In genomic region chr3:131381445-131382291, GRCh38 we compare ENCODE assay signal across 8 cellular contexts. TPM values are rescaled to one million over a fixed set of nuclear protein-coding genes. Genes with fewer than 3 reads are reported as not detected.
A peak's percentile ranks its signal among the peaks of the same experiment; 100 is the strongest.
DNase-seq lines count a peak whose midpoint lies in the region; ATAC-seq, FAIRE-seq and TF ChIP-seq lines count a peak whose summit lies in the region.

Gene NUDT16, plus strand, starts transcription at chr3:131381774. Its CDS starts 31 bp downstream, at chr3:131381805.

- H3K36me3 Mint-ChIP-seq in activated T-cell treated with anti-CD3 and anti-CD28 coated beads, Interleukin-2, amount 50 U/mL, for 24 hours (ENCODE audit: low read depth), result peaks cover 18% of the 10 kb centered on the region

- H3K27ac Mint-ChIP-seq in activated T-cell treated with anti-CD3 and anti-CD28 coated beads, Interleukin-2, amount 50 U/mL, for 24 hours, result peak within 1 kb of the TSS; percentile 93

- ATAC-seq in GM21515 (IDR thresholded peaks at IDR 0.05; ENCODE audit: unreplicated experiment), result peak; percentile 99
- ATAC-seq in PC-3, result peak; percentile 97
- peak; percentile 95 for ATAC-seq in mucosa of descending colon

- peak within 1 kb of the TSS; percentile 93 for H3K4me3 Mint-ChIP-seq in activated T-cell treated with anti-CD3 and anti-CD28 coated beads, Interleukin-2, amount 50 U/mL, for 24 hours

- H3K9ac ChIP-seq in HUES64 (ENCODE audit: low read depth, low read length) (peak within 1 kb of the TSS; percentile 76), PC-3 (ENCODE audit: low read length) (peak within 1 kb of the TSS; percentile 74)

- WGBS in HUES64, result 1% methylated on average over 73 of the region's 73 CpGs

- TF ChIP-seq CTCF in D721Med (IDR thresholded peaks at IDR 0.05; ENCODE audit: insufficient read depth, missing control alignments), result no peak
- no peak for TF ChIP-seq CTCF in PC-3 (conservative IDR thresholded peaks at IDR 0.05; ENCODE audit: low read depth, low read length)
- no peak for TF ChIP-seq CTCF in epithelial cell of proximal tubule (conservative IDR thresholded peaks at IDR 0.05; ENCODE audit: low read depth, low read length)
- no peak for TF ChIP-seq CTCF in mucosa of descending colon (IDR thresholded peaks at IDR 0.05)

- no peaks in the 10 kb centered on the region for H3F3A ChIP-seq in PC-3 (ENCODE audit: low read length, unreplicated experiment)

- H3K27me3 Mint-ChIP-seq in activated T-cell treated with anti-CD3 and anti-CD28 coated beads, Interleukin-2, amount 50 U/mL, for 24 hours, result no peaks in the 10 kb centered on the region

- CTCF ChIA-PET in PC-3 (lab: Charles Lee), result interaction anchor here (0.6 kb wide), 1 partner anchor 648 kb away, joined by 4 read pairs; no protein-coding TSS in a partner anchor

- H3K4me3 ChIP-seq in HUES64 (ENCODE audit: low read length) (peak within 1 kb of the TSS; percentile 92), PC-3 (ENCODE audit: low read length) (peak within 1 kb of the TSS; percentile 83), epithelial cell of proximal tubule (ENCODE audit: low read depth, low read length) (peak within 1 kb of the TSS; percentile 91), mucosa of descending colon (peak within 1 kb of the TSS; percentile 65)

- POLR2A ChIA-PET in PC-3 (lab: Charles Lee; ENCODE audit: unreplicated experiment), result interaction anchor here (0.6 to 1.0 kb wide), 5 partner anchors 28 to 844 kb away, joined by 3 to 5 read pairs (median 5); no protein-coding TSS in a partner anchor

- H3K27ac ChIP-seq in HUES64 (ENCODE audit: low read depth, low read length) (peak within 1 kb of the TSS; percentile 49; the same call in 1 of the 2 replicates), PC-3 (ENCODE audit: low read length) (no peak within 1 kb of the TSS)

- peak within 1 kb of the TSS; percentile 86 for H3K4me2 ChIP-seq in PC-3 (ENCODE audit: low read length)

- H2AFZ ChIP-seq in PC-3 (ENCODE audit: low read length), result peak within 1 kb of the TSS; percentile 95

- intact Hi-C loops in PC-3 (cut with micrococcal nuclease) (loop anchor here (5.0 to 10.0 kb wide), 3 partner anchors 34 to 329 kb away; no protein-coding TSS in a partner anchor), mucosa of descending colon (cut with DNase I, micrococcal nuclease) (loop anchor here in 1 of 2 donors (10.0 kb wide), 1 partner anchor 123 kb away; the partner anchor contains the start of gene MRPL3)

- peak; percentile 90 for DNase-seq in D721Med (ENCODE audit: insufficient read length, low spot score)
- DNase-seq in PC-3, result peak; percentile 97
- DNase-seq in activated T-cell treated with anti-CD3 and anti-CD28 coated beads, Interleukin-2, amount 50 U/mL, for 24 hours, result peak; percentile 98
- DNase-seq in epithelial cell of proximal tubule (ENCODE audit: low read depth), result peak; percentile 78
- peak; percentile 99 to 100 (median 100) for DNase-seq in mucosa of descending colon
- peak; percentile 83 to 88 for DNase-seq in stimulated activated CD8-positive, alpha-beta memory T cell treated with anti-CD3 and anti-CD28 coated beads, Interleukin-4, amount 100 ng/mL, for 1 hour (ENCODE audit: low read depth in 2 of 2, low spot score in 1 of 2)

- H4K20me1 ChIP-seq in PC-3 (ENCODE audit: low read length), result no peaks in the 10 kb centered on the region

- H3K9me3 Mint-ChIP-seq in activated T-cell treated with anti-CD3 and anti-CD28 coated beads, Interleukin-2, amount 50 U/mL, for 24 hours, result no peaks in the 10 kb centered on the region

- H3K36me3 ChIP-seq in HUES64 (ENCODE audit: insufficient read depth, low read length), result peaks cover 18% of the 10 kb centered on the region
- no peaks in the 10 kb centered on the region for H3K36me3 ChIP-seq in PC-3 (ENCODE audit: low read depth, low read length)
- H3K36me3 ChIP-seq in mucosa of descending colon (ENCODE audit: low read depth), result no peaks in the 10 kb centered on the region

- no peak for FAIRE-seq in D721Med (lab: Jason Lieb, UNC)

- no peaks in the 10 kb centered on the region for H3K9me3 ChIP-seq in HUES64 (ENCODE audit: insufficient read depth, low read depth, low read length)
- H3K9me3 ChIP-seq in PC-3 (ENCODE audit: low read length), result no peaks in the 10 kb centered on the region
- no peaks in the 10 kb centered on the region for H3K9me3 ChIP-seq in mucosa of descending colon

- no peaks in the 10 kb centered on the region for H3K4me1 ChIP-seq in HUES64 (ENCODE audit: insufficient read depth, low read length)
- peaks cover 6% of the 10 kb centered on the region; the same call in 1 of the 2 replicates for H3K4me1 ChIP-seq in PC-3 (ENCODE audit: insufficient read depth, low read length)
- peaks cover 25% of the 10 kb centered on the region for H3K4me1 ChIP-seq in mucosa of descending colon (ENCODE audit: low read depth)

- no peaks in the 10 kb centered on the region for H3K27me3 ChIP-seq in HUES64 (ENCODE audit: insufficient read depth, low read length)
- no peaks in the 10 kb centered on the region for H3K27me3 ChIP-seq in PC-3 (ENCODE audit: low read length)

- H3K9me2 ChIP-seq in PC-3 (replicated peaks; ENCODE audit: low read length), result no peaks in the 10 kb centered on the region

- peaks cover 29% of the 10 kb centered on the region for H3K4me1 Mint-ChIP-seq in activated T-cell treated with anti-CD3 and anti-CD28 coated beads, Interleukin-2, amount 50 U/mL, for 24 hours (ENCODE audit: low read depth)

- BruUV-seq in PC-3 (replicated peaks; lab: Mats Ljungman, UMichigan), result no TSS peak

- H3K79me2 ChIP-seq in PC-3 (ENCODE audit: low read length), result peaks cover 9% of the 10 kb centered on the region; the same call in 1 of the 2 replicates

RNA-seq across cellular contexts. Expression of gene NUDT16, which starts in this region (rescaled TPM):
- polyA plus RNA-seq in HUES64 (2013, experiment 1 of 2), result 12.1 TPM
- polyA plus RNA-seq in HUES64 (2013, experiment 2 of 2), result 13.6 TPM
- total RNA-seq in PC-3 (2014; rRNA removed), result 7.9 and 8.6 TPM in 2 replicates
- 11.4 and 12.8 TPM in 2 replicates for total RNA-seq in epithelial cell of proximal tubule
- total RNA-seq in mucosa of descending colon, result 10 to 100 TPM; 31.7 to 45.9 (median 39.9) TPM
